Comparison of ENCODE assay signal across 2 cellular contexts in genomic region chr12:114445401-114446323, GRCh38.
TF ChIP-seq lines count a peak whose summit lies in the region.

No MANE protein-coding gene starts in this region.

TF ChIP-seq in GM23338, 12 proteins besides CTCF, POLR2A, EP300 and RAD21:
- TF ChIP-seq ETS1 (IDR thresholded peaks at IDR 0.05) (no peak), CREB1 (CRISPR knock-in tag; IDR thresholded peaks at IDR 0.05; ENCODE audit: low read depth) (no peak), STAT1 (IDR thresholded peaks at IDR 0.05; ENCODE audit: unreplicated experiment) (no peak), ZNF331 (CRISPR knock-in tag; IDR thresholded peaks at IDR 0.05; ENCODE audit: low read depth) (no peak), POLR2AphosphoS5 (IDR thresholded peaks at IDR 0.05; ENCODE audit: low read depth) (no peak), EZH2 (IDR thresholded peaks at IDR 0.05; ENCODE audit: low read depth, unreplicated experiment) (peak; percentile 83), EZH2phosphoT487 (IDR thresholded peaks at IDR 0.05; ENCODE audit: unreplicated experiment) (peak; percentile 6), JUNB (IDR thresholded peaks at IDR 0.05; ENCODE audit: unreplicated experiment) (no peak), ZNF462 (CRISPR knock-in tag; IDR thresholded peaks at IDR 0.05) (no peak)

TF ChIP-seq in H1, 55 proteins besides CTCF, POLR2A, EP300 and RAD21:
- peak; percentile 83 for TF ChIP-seq RNF2 (IDR thresholded peaks at IDR 0.05; ENCODE audit: borderline replicate concordance, low read depth, low read length, missing control alignments, poor library complexity, severe bottlenecking)
- TF ChIP-seq SUZ12 (IDR thresholded peaks at IDR 0.05; ENCODE audit: low read length): peak; percentile 53
- no peak for TF ChIP-seq SAP30 (IDR thresholded peaks at IDR 0.05; ENCODE audit: insufficient read depth, insufficient replicate concordance, low read length)
- peak; percentile 9 for TF ChIP-seq EZH2 (IDR thresholded peaks at IDR 0.05; ENCODE audit: low read depth, low read length, severe bottlenecking)
- no peak for TF ChIP-seq FOSL1 (IDR thresholded peaks at IDR 0.05; ENCODE audit: insufficient read depth, low read depth, low read length)
- TF ChIP-seq POLR2AphosphoS5 (IDR thresholded peaks at IDR 0.05; ENCODE audit: low read depth, low read length): no peak
- no peak for TF ChIP-seq POU5F1 (IDR thresholded peaks at IDR 0.05; ENCODE audit: low read depth, low read length)
- peak; percentile 67; the same call in 1 of the 2 replicates for TF ChIP-seq CBX8 (IDR thresholded peaks at IDR 0.05; ENCODE audit: borderline replicate concordance, low read depth, low read length)
- TF ChIP-seq ASH2L (IDR thresholded peaks at IDR 0.05; ENCODE audit: low read length): no peak
- no peak for TF ChIP-seq CHD1 (IDR thresholded peaks at IDR 0.05; ENCODE audit: low read depth, low read length)
